ENCODE assay signal across 8 cellular contexts in the genomic region with DNA sequence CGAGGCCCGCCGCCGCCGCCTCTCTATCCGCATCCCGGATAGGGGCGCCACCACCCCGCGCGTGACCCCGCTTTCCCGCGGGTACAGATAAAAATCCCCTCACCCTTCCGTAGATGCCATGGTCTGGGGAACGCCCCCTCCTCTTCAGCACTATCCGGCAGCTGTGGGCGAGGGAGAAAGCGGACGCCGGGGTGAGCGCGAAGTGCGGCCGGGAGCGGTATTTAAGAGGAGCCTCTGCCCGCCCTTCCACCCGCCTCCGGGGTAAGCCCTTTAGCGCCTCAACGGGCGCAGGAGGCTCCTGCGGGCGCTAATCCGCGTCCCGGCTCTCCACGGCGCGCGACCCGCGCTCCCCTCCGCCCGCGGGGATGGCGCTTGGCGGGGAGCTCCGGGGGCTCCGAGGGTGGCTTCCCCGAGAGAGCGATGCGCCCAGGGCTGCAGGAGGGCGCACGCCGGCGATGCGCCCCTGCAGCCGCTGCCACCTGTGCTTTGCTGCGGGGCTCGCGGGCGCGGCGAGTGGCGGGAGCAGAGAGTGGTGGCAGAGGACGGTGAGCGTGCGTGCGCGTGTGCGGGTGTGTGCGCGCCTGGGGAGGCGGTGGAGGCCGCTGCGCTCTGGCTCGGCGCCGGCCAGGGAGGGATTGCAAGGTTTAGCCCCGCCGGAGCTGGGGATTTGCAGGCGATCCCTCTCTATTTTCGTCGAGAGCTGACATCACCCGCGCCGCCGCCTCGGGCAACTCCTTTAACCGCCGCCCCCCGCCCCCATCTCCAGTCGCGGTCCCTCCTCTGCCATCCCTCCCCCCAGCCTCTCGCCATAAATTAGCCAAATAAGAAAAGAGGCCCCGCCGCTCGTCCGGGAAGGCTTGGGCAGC. TPM values are rescaled to one million over a fixed set of nuclear protein-coding genes. Genes with fewer than 3 reads are reported as not detected.
DNase-seq lines count a peak whose midpoint lies in the region; ATAC-seq and TF ChIP-seq lines count a peak whose summit lies in the region.

Gene SLC1A2 (minus strand): TSS at position 712 of the 866 bp plus-strand sequence. CDS start 592 bp downstream, at position 120.

- no peaks in the 10 kb centered on the region for H3K4me1 ChIP-seq in aorta (ENCODE audit: control insufficient read depth in 1 of 2, insufficient read depth in 2 of 2, low read length in 2 of 2)

- intact Hi-C loops in aorta (cut with DNase I) = no loop called here

- H3K36me3 ChIP-seq in SK-N-MC (ENCODE audit: insufficient read depth, low read length) = no peaks in the 10 kb centered on the region
- no peaks in the 10 kb centered on the region for H3K36me3 ChIP-seq in aorta (ENCODE audit: control insufficient read depth in 1 of 2, insufficient read depth in 2 of 2, low read length in 1 of 2)

- H3K9me3 ChIP-seq in SK-N-MC (ENCODE audit: low read depth, low read length) (no peaks in the 10 kb centered on the region), aorta (ENCODE audit: control insufficient read depth, low read length) (no peaks in the 10 kb centered on the region)

- H3K27me3 ChIP-seq in aorta (ENCODE audit: control insufficient read depth in 1 of 2, insufficient read depth in 2 of 2, low read length in 1 of 2) = peaks cover 0 to 4% of the 10 kb centered on the region in 2 donors

- H3K4me3 ChIP-seq in SK-N-MC (peak within 1 kb of the TSS; percentile 26; the same call in 1 of the 2 replicates), epithelial cell of esophagus (ENCODE audit: low read length) (peak within 1 kb of the TSS; percentile 14), aorta (ENCODE audit: low read length in 2 of 2) (peak within 1 kb of the TSS; percentile 28 to 34)

- WGBS in aorta, 2 donors = 1% methylated on average over 68 to 100 of the region's 100 CpGs

- H3K27ac ChIP-seq in 22Rv1 (no peak within 1 kb of the TSS), SK-N-MC (no peak within 1 kb of the TSS), aorta (ENCODE audit: low read depth in 1 of 2, low read length in 2 of 2) (no peak within 1 kb of the TSS)

- peak; percentile 37 for TF ChIP-seq CTCF in 22Rv1 (IDR thresholded peaks at IDR 0.05)
- no peak for TF ChIP-seq CTCF in epithelial cell of esophagus (IDR thresholded peaks at IDR 0.05; ENCODE audit: insufficient read depth, low read depth, low read length, missing control alignments)

- DNase-seq in GM03348 (ENCODE audit: low spot score) (peak; percentile 71), SK-N-MC (ENCODE audit: low read depth, low spot score) (no peak), epithelial cell of esophagus (ENCODE audit: low read depth) (peak; percentile 19), myocyte (ENCODE audit: low read depth) (peak; percentile 42), aorta (peak; percentile 46 to 75), CD1c-positive myeloid dendritic cell (ENCODE audit: extremely low spot score) (no peak), HK-2 (ENCODE audit: unreplicated experiment) (no peak)

- ATAC-seq in aorta (ENCODE audit: low FRiP score) = peak; percentile 19

- no peak within 1 kb of the TSS for H3K9ac ChIP-seq in SK-N-MC (ENCODE audit: insufficient read length)

RNA-seq across cellular contexts. Expression of gene SLC1A2, which starts in this region (rescaled TPM):
- total RNA-seq in myocyte (0.57 and 2.9 TPM in 2 replicates), aorta (1 to 10 TPM; 1.1 to 1.5 TPM)
- polyA plus RNA-seq in myocyte (2012) = 0.11 TPM
- polyA plus RNA-seq in aorta = not detected

Comparison
In these comparisons a context has a peak if more than half of its experiments do, and no peak if none do; other contexts are left out.
1. DNase-seq: peak in GM03348 (single experiment), epithelial cell of esophagus (single experiment), myocyte (single experiment) and aorta (2 of 2); none in SK-N-MC (single experiment), CD1c-positive myeloid dendritic cell (single experiment) and HK-2 (single experiment).
2. Peak in every context shown above with its lines, with median percentiles within 50 percentile points of each other: H3K4me3 ChIP-seq.